Comparison of ENCODE assay signal across 8 cellular contexts in the genomic region with DNA sequence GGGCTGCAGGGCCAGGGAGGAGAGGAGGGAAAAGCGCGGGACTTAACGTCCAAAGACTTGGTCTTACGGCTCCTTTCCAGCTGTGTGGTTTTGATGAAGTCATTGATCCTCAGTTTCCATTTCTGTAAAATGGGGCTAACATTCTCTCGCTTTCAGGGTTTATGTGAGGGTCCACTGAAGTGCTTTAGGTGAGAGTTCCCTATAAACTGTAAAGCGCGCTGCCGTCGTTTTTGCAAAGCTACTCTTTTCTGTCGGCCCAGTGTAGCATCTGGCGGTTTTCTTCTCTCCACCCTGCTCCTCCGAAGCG. TPM values are rescaled to one million over a fixed set of nuclear protein-coding genes. Genes with fewer than 3 reads are reported as not detected.
DNase-seq lines count a peak whose midpoint lies in the region; ATAC-seq and TF ChIP-seq lines count a peak whose summit lies in the region.
"Had no signal": no experiment of that assay in that cellular context is flagged by ENCODE, and none has a peak within 500 bp of the region (broad histone marks: within the 10 kb centered on the region; RNA-seq: fewer than 3 reads in every experiment).

No MANE protein-coding gene starts in this region.

- CTCF ChIA-PET in activated CD4-positive, alpha-beta memory T cell treated with anti-CD3 and anti-CD28 coated beads, Interleukin-2, amount 10 ng/mL, durations not matched to agents 7 days and 5 days (lab: Charles Lee), result interaction anchor here (0.6 to 4.0 kb wide), 9 partner anchors 22 to 237 kb away, joined by 3 to 16 read pairs (median 3); a partner anchor contains a TSS

- TF ChIP-seq CTCF in HFF-Myc (IDR thresholded peaks at IDR 0.05; ENCODE audit: low read depth, low read length, missing control alignments), result no peak

- no peak for DNase-seq in HFF-Myc (ENCODE audit: extremely low read depth, low read depth)
- no peak for DNase-seq in activated CD4-positive, alpha-beta memory T cell treated with anti-CD3 and anti-CD28 coated beads, Interleukin-2, amount 10 ng/mL, durations not matched to agents 7 days and 5 days
- DNase-seq in stimulated activated effector memory CD8-positive, alpha-beta T cell treated with anti-CD3 and anti-CD28 coated beads, Interleukin-12 subunit alpha, Interleukin-12 subunit beta, amount 100 ng/mL, for 72 hours (ENCODE audit: low spot score in 2 of 2), result no peak
- DNase-seq in DMS79 treated with DMSO at 0.1 percent for 48 hours (lab: John Stamatoyannopoulos, UW), result no peak
- no peak for DNase-seq in occipital lobe (lab: John Stamatoyannopoulos, UW)
- DNase-seq in NCI-H1930 (lab: John Stamatoyannopoulos, UW), result no peak

- H3K9me3 Mint-ChIP-seq in activated CD4-positive, alpha-beta memory T cell treated with anti-CD3 and anti-CD28 coated beads, Interleukin-2, amount 10 ng/mL, durations not matched to agents 7 days and 5 days, result no peaks in the 10 kb centered on the region
- no peaks in the 10 kb centered on the region for H3K9me3 Mint-ChIP-seq in stimulated activated effector memory CD8-positive, alpha-beta T cell treated with anti-CD3 and anti-CD28 coated beads, Interleukin-12 subunit alpha, Interleukin-12 subunit beta, amount 100 ng/mL, for 72 hours

- peak overlapping the region; percentile 91 for H3K4me3 Mint-ChIP-seq in activated CD4-positive, alpha-beta memory T cell treated with anti-CD3 and anti-CD28 coated beads, Interleukin-2, amount 10 ng/mL, durations not matched to agents 7 days and 5 days
- H3K4me3 Mint-ChIP-seq in stimulated activated effector memory CD8-positive, alpha-beta T cell treated with anti-CD3 and anti-CD28 coated beads, Interleukin-12 subunit alpha, Interleukin-12 subunit beta, amount 100 ng/mL, for 72 hours, result peak overlapping the region; percentile 98

- H3K4me1 Mint-ChIP-seq in activated CD4-positive, alpha-beta memory T cell treated with anti-CD3 and anti-CD28 coated beads, Interleukin-2, amount 10 ng/mL, durations not matched to agents 7 days and 5 days, result peaks cover 25% of the 10 kb centered on the region
- H3K4me1 Mint-ChIP-seq in stimulated activated effector memory CD8-positive, alpha-beta T cell treated with anti-CD3 and anti-CD28 coated beads, Interleukin-12 subunit alpha, Interleukin-12 subunit beta, amount 100 ng/mL, for 72 hours, result peaks cover 21% of the 10 kb centered on the region

- POLR2A ChIA-PET in activated CD4-positive, alpha-beta memory T cell treated with anti-CD3 and anti-CD28 coated beads, Interleukin-2, amount 10 ng/mL, durations not matched to agents 7 days and 5 days (lab: Charles Lee), result interaction anchor here (1.2 to 2.3 kb wide), 8 partner anchors 11 to 113 kb away, joined by 3 to 15 read pairs (median 5); a partner anchor contains a TSS

- H3K27ac Mint-ChIP-seq in activated CD4-positive, alpha-beta memory T cell treated with anti-CD3 and anti-CD28 coated beads, Interleukin-2, amount 10 ng/mL, durations not matched to agents 7 days and 5 days, result peak overlapping the region; percentile 95
- peak overlapping the region; percentile 98 for H3K27ac Mint-ChIP-seq in stimulated activated effector memory CD8-positive, alpha-beta T cell treated with anti-CD3 and anti-CD28 coated beads, Interleukin-12 subunit alpha, Interleukin-12 subunit beta, amount 100 ng/mL, for 72 hours

- H3K27me3 Mint-ChIP-seq in activated CD4-positive, alpha-beta memory T cell treated with anti-CD3 and anti-CD28 coated beads, Interleukin-2, amount 10 ng/mL, durations not matched to agents 7 days and 5 days, result no peaks in the 10 kb centered on the region

- no peak for ATAC-seq in stimulated activated effector memory CD8-positive, alpha-beta T cell treated with anti-CD3 and anti-CD28 coated beads, Interleukin-12 subunit alpha, Interleukin-12 subunit beta, amount 100 ng/mL, for 72 hours

- H3K4me3 ChIP-seq in HFF-Myc (replicated peaks; ENCODE audit: low read depth, low read length) (peak overlapping the region; percentile 78), iPS-11a (ENCODE audit: low read depth, low read length) (peak overlapping the region; percentile 99)

- no peaks in the 10 kb centered on the region for H3K36me3 Mint-ChIP-seq in activated CD4-positive, alpha-beta memory T cell treated with anti-CD3 and anti-CD28 coated beads, Interleukin-2, amount 10 ng/mL, durations not matched to agents 7 days and 5 days (ENCODE audit: low read depth)
- peaks cover 35% of the 10 kb centered on the region for H3K36me3 Mint-ChIP-seq in stimulated activated effector memory CD8-positive, alpha-beta T cell treated with anti-CD3 and anti-CD28 coated beads, Interleukin-12 subunit alpha, Interleukin-12 subunit beta, amount 100 ng/mL, for 72 hours

RNA-seq across cellular contexts. Expression of a gene that starts 0.6 kb away (rescaled TPM):
- 10 to 100 TPM; 35.8 to 37.8 TPM for total RNA-seq in activated CD4-positive, alpha-beta memory T cell treated with anti-CD3 and anti-CD28 coated beads, Interleukin-2, amount 10 ng/mL, durations not matched to agents 7 days and 5 days
- 12.8 TPM for total RNA-seq in occipital lobe

RNA-seq across cellular contexts. Expression of a gene that starts 1.0 kb away (rescaled TPM):
- 10 to 100 TPM; 27.2 to 29.8 TPM for total RNA-seq in activated CD4-positive, alpha-beta memory T cell treated with anti-CD3 and anti-CD28 coated beads, Interleukin-2, amount 10 ng/mL, durations not matched to agents 7 days and 5 days
- 21.8 TPM for total RNA-seq in occipital lobe

RNA-seq across cellular contexts. Expression of a gene that starts 20.7 kb away (rescaled TPM):
- not detected for total RNA-seq in activated CD4-positive, alpha-beta memory T cell treated with anti-CD3 and anti-CD28 coated beads, Interleukin-2, amount 10 ng/mL, durations not matched to agents 7 days and 5 days
- total RNA-seq in occipital lobe, result not detected
- total RNA-seq: subcutaneous adipose tissue had no signal

RNA-seq across cellular contexts. Expression of a gene that starts 36.0 kb away (rescaled TPM):
- 1 to 10 TPM; 4.9 to 5.1 TPM for total RNA-seq in activated CD4-positive, alpha-beta memory T cell treated with anti-CD3 and anti-CD28 coated beads, Interleukin-2, amount 10 ng/mL, durations not matched to agents 7 days and 5 days
- total RNA-seq in occipital lobe, result 5.1 TPM

RNA-seq across cellular contexts. Expression of a gene that starts 38.1 kb away (rescaled TPM):
- 1 to 10 TPM; 1.1 to 1.2 TPM for total RNA-seq in activated CD4-positive, alpha-beta memory T cell treated with anti-CD3 and anti-CD28 coated beads, Interleukin-2, amount 10 ng/mL, durations not matched to agents 7 days and 5 days
- total RNA-seq in occipital lobe, result not detected
